9 cellular contexts compared by ENCODE assay signal in genomic region chr4:1192091-1192492, GRCh38. TPM values are rescaled to one million over a fixed set of nuclear protein-coding genes. Genes with fewer than 3 reads are reported as not detected.
A peak's percentile ranks its signal among the peaks of the same experiment; 100 is the strongest.
DNase-seq lines count a peak whose midpoint lies in the region; ATAC-seq and TF ChIP-seq lines count a peak whose summit lies in the region.
"Had no signal": no experiment of that assay in that cellular context is flagged by ENCODE, and none has a peak within 500 bp of the region (broad histone marks: within the 10 kb centered on the region; RNA-seq: fewer than 3 reads in every experiment).

No MANE protein-coding gene starts in this region.

- H3K9me3 Mint-ChIP-seq in brain, result peaks cover 0 to 6% (median 0%) of the 10 kb centered on the region in 5 experiments
- H3K9me3 Mint-ChIP-seq: memory B cell had no signal

- peak; percentile 90 for DNase-seq in HS-5 (ENCODE audit: low read depth)
- peak; percentile 85 for DNase-seq in inferior parietal cortex (ENCODE audit: extremely low spot score)
- peak; percentile 90 for DNase-seq in smooth muscle cell of the brain vasculature (ENCODE audit: low read depth, low spot score)
- no peak for DNase-seq in NCI-H128 (lab: John Stamatoyannopoulos, UW; ENCODE audit: unreplicated experiment)
- no peak for DNase-seq in NCI-H510A treated with DMSO at 0.1 percent for 48 hours (lab: John Stamatoyannopoulos, UW)

- H3K36me3 Mint-ChIP-seq in brain, result no peaks in the 10 kb centered on the region
- H3K36me3 Mint-ChIP-seq: memory B cell had no signal

- H3K4me1 Mint-ChIP-seq in brain, result peaks cover 26% of the 10 kb centered on the region

- peak overlapping the region in 1 of 5 experiments; percentile 17 for H3K4me3 Mint-ChIP-seq in brain
- H3K4me3 Mint-ChIP-seq: memory B cell had no signal

- no peak for ATAC-seq in HG03039 (IDR thresholded peaks at IDR 0.05; ENCODE audit: unreplicated experiment)
- no peak for ATAC-seq in GM18511 (IDR thresholded peaks at IDR 0.05; ENCODE audit: unreplicated experiment)

- peaks cover 8% of the 10 kb centered on the region for H3K27me3 Mint-ChIP-seq in brain
- H3K27me3 Mint-ChIP-seq: memory B cell had no signal

- H3K27ac Mint-ChIP-seq in brain, result peak overlapping the region; percentile 80 to 98 (median 95)
- H3K27ac Mint-ChIP-seq: memory B cell had no signal

- no peak for TF ChIP-seq CTCF in brain (conservative IDR thresholded peaks at IDR 0.05)

RNA-seq across cellular contexts. Expression of gene SPON2, which starts 19.7 kb away (rescaled TPM):
- polyA plus RNA-seq in brain (ENCODE audit: insufficient read depth, low read depth, low replicate concordance), result 3.1 TPM

RNA-seq across cellular contexts. Expression of gene CTBP1, which starts 56.8 kb away (rescaled TPM):
- 208 TPM for polyA plus RNA-seq in brain (ENCODE audit: insufficient read depth, low read depth, low replicate concordance)

Comparison
In these comparisons a context has a peak if more than half of its experiments do, and no peak if none do; other contexts are left out.
1. DNase-seq: peak in HS-5 (single experiment), inferior parietal cortex (single experiment) and smooth muscle cell of the brain vasculature (single experiment); none in NCI-H128 (single experiment) and NCI-H510A treated with DMSO at 0.1 percent for 48 hours (single experiment).